8 cellular contexts compared by ENCODE assay signal in genomic region chr12:53190108-53190729, GRCh38. TPM values are rescaled to one million over a fixed set of nuclear protein-coding genes. Genes with fewer than 3 reads are reported as not detected.
DNase-seq lines count a peak whose midpoint lies in the region; ATAC-seq and TF ChIP-seq lines count a peak whose summit lies in the region.

No MANE protein-coding gene starts in this region.

- no peaks in the 10 kb centered on the region for H3K9me3 ChIP-seq in upper lobe of right lung

- intact Hi-C loops in activated B cell treated with CpG ODN at 0.5 μM for 24 hours (cut with micrococcal nuclease) = loop anchor here (1.0 to 2.0 kb wide), 3 partner anchors 10 to 123 kb away; partner anchors contain the start of genes CSAD and ZNF740
- intact Hi-C loops in upper lobe of right lung (cut with DNase I) = no loop called here

- H3K4me1 Mint-ChIP-seq in activated B cell treated with CpG ODN at 0.5 μM for 24 hours (peaks cover 8% of the 10 kb centered on the region), mesothelial cell of epicardium (peaks cover 7% of the 10 kb centered on the region)

- CTCF ChIA-PET in activated B cell treated with CpG ODN at 0.5 μM for 24 hours (lab: Charles Lee) = interaction anchor here (0.8 to 6.1 kb wide), 8 partner anchors 8 to 124 kb away, joined by 3 to 43 read pairs (median 3); partner anchors contain the start of genes CSAD, ITGB7 and ZNF740

- no peak overlapping the region for H3K4me3 ChIP-seq in upper lobe of right lung

- H3K27me3 ChIP-seq in upper lobe of right lung = no peaks in the 10 kb centered on the region

- DNase-seq in NCI-H1694 treated with DMSO at 0.1 percent for 48 hours (lab: John Stamatoyannopoulos, UW) (peak; percentile 24), NCI-H1694 (lab: John Stamatoyannopoulos, UW) (no peak), HuH-7 (ENCODE audit: low spot score) (peak; percentile 94), activated B cell treated with CpG ODN at 0.5 μM for 24 hours (no peak), dermis microvascular lymphatic vessel endothelial cell (ENCODE audit: low read depth in 2 of 2) (peak; percentile 10 to 52), mesothelial cell of epicardium (ENCODE audit: low spot score in 2 of 2, unreplicated experiment in 2 of 2) (peak; percentile 42 to 71), upper lobe of right lung (peak; percentile 76), putamen (ENCODE audit: low spot score) (no peak)

- H3K36me3 ChIP-seq in upper lobe of right lung = peaks cover 35% of the 10 kb centered on the region

- TF ChIP-seq CTCF in activated B cell treated with CpG ODN at 0.5 μM for 24 hours (IDR thresholded peaks at IDR 0.05) = no peak
- TF ChIP-seq CTCF in mesothelial cell of epicardium (IDR thresholded peaks at IDR 0.05; ENCODE audit: unreplicated experiment) = peak; percentile 72
- peak; percentile 64 for TF ChIP-seq CTCF in upper lobe of right lung (IDR thresholded peaks at IDR 0.05)

- POLR2A ChIA-PET in activated B cell treated with CpG ODN at 0.5 μM for 24 hours (lab: Charles Lee) = interaction anchor here (0.6 to 2.1 kb wide), 4 partner anchors 9 to 46 kb away, joined by 3 to 7 read pairs (median 3); no protein-coding TSS in a partner anchor

- H3K27me3 Mint-ChIP-seq in activated B cell treated with CpG ODN at 0.5 μM for 24 hours = no peaks in the 10 kb centered on the region
- H3K27me3 Mint-ChIP-seq in mesothelial cell of epicardium (ENCODE audit: low read depth) = peaks cover 3% of the 10 kb centered on the region

- H3K4me3 Mint-ChIP-seq in activated B cell treated with CpG ODN at 0.5 μM for 24 hours = no peak overlapping the region
- no peak overlapping the region for H3K4me3 Mint-ChIP-seq in mesothelial cell of epicardium

- H3K27ac Mint-ChIP-seq in activated B cell treated with CpG ODN at 0.5 μM for 24 hours (peak overlapping the region; percentile 31), mesothelial cell of epicardium (peak overlapping the region; percentile 12)

- H3K36me3 Mint-ChIP-seq in activated B cell treated with CpG ODN at 0.5 μM for 24 hours (ENCODE audit: low read depth) (peaks cover 87% of the 10 kb centered on the region), mesothelial cell of epicardium (peaks cover 25% of the 10 kb centered on the region)

- H3K4me1 ChIP-seq in upper lobe of right lung = peaks cover 7% of the 10 kb centered on the region

- ATAC-seq in activated B cell treated with CpG ODN at 0.5 μM for 24 hours (ENCODE audit: low read depth) = peak; percentile 89
- peak; percentile 87 for ATAC-seq in upper lobe of right lung

- H3K9me3 Mint-ChIP-seq in activated B cell treated with CpG ODN at 0.5 μM for 24 hours = no peaks in the 10 kb centered on the region
- H3K9me3 Mint-ChIP-seq in mesothelial cell of epicardium = no peaks in the 10 kb centered on the region

- no peak overlapping the region for H3K27ac ChIP-seq in upper lobe of right lung

RNA-seq across cellular contexts. Expression of gene CSAD, which starts 9.5 kb away (rescaled TPM):
- total RNA-seq in activated B cell treated with CpG ODN at 0.5 μM for 24 hours (25.7 and 34.6 TPM in 2 replicates), dermis microvascular lymphatic vessel endothelial cell (2.6 and 5.1 TPM in 2 replicates), mesothelial cell of epicardium (120 to 129 TPM (median 125 TPM) in 3 replicates), upper lobe of right lung (41.7 TPM)

RNA-seq across cellular contexts. Expression of gene ZNF740, which starts 9.7 kb away (rescaled TPM):
- total RNA-seq in activated B cell treated with CpG ODN at 0.5 μM for 24 hours = 64.4 and 67.2 TPM in 2 replicates
- total RNA-seq in dermis microvascular lymphatic vessel endothelial cell = 10.7 and 11.8 TPM in 2 replicates
- total RNA-seq in mesothelial cell of epicardium = 96.5 to 105 TPM (median 97.5 TPM) in 3 replicates
- total RNA-seq in upper lobe of right lung = 46.8 TPM

RNA-seq across cellular contexts. Expression of gene ITGB7, which starts 16.8 kb away (rescaled TPM):
- 137 and 139 TPM in 2 replicates for total RNA-seq in activated B cell treated with CpG ODN at 0.5 μM for 24 hours
- 0.25 TPM in 1 of 2 replicates, not detected in the other for total RNA-seq in dermis microvascular lymphatic vessel endothelial cell
- 3.2 to 4.9 TPM (median 4.6 TPM) in 3 replicates for total RNA-seq in mesothelial cell of epicardium
- 7.7 TPM for total RNA-seq in upper lobe of right lung

RNA-seq across cellular contexts. Expression of gene RARG, which starts 41.8 kb away (rescaled TPM):
- total RNA-seq in activated B cell treated with CpG ODN at 0.5 μM for 24 hours (5.5 and 7.5 TPM in 2 replicates), dermis microvascular lymphatic vessel endothelial cell (11.9 and 13.1 TPM in 2 replicates), mesothelial cell of epicardium (66.6 to 72.2 TPM (median 71.6 TPM) in 3 replicates), upper lobe of right lung (23.8 TPM)

Comparison
In these comparisons a context has a peak if more than half of its experiments do, and no peak if none do; other contexts are left out.
1. DNase-seq: peak in NCI-H1694 treated with DMSO at 0.1 percent for 48 hours (single experiment), HuH-7 (single experiment), dermis microvascular lymphatic vessel endothelial cell (2 of 2), mesothelial cell of epicardium (2 of 2) and upper lobe of right lung (single experiment); none in NCI-H1694 (single experiment), activated B cell treated with CpG ODN at 0.5 μM for 24 hours (single experiment) and putamen (single experiment).
2. RNA of gene ITGB7, which starts 16.8 kb away (total RNA-seq): 137 to 139 TPM in activated B cell treated with CpG ODN at 0.5 μM for 24 hours; 7.7 TPM in upper lobe of right lung (single experiment), 3.2 to 4.9 TPM in mesothelial cell of epicardium and 0.25 TPM in dermis microvascular lymphatic vessel endothelial cell; every median in the first group is over 10 times any median in the second.